ENCODE assay signal across 8 cellular contexts in genomic region chr22:35894937-35895708, GRCh38.
DNase-seq lines count a peak whose midpoint lies in the region; ATAC-seq, FAIRE-seq and TF ChIP-seq lines count a peak whose summit lies in the region.

No MANE protein-coding gene starts in this region.

- H3K36me3 ChIP-seq in bronchial epithelial cell (ENCODE audit: control insufficient read depth, insufficient read depth, low read length), result no peaks in the 10 kb centered on the region

- intact Hi-C loops in left colon (cut with DNase I, micrococcal nuclease), result no loop called here

- ATAC-seq in left colon, result peak; percentile 86
- ATAC-seq in GM21367 (IDR thresholded peaks at IDR 0.05; ENCODE audit: unreplicated experiment), result no peak
- ATAC-seq in HG02678 (IDR thresholded peaks at IDR 0.05; ENCODE audit: unreplicated experiment), result no peak

- no peak for TF ChIP-seq CTCF in bronchial epithelial cell (IDR thresholded peaks at IDR 0.05; ENCODE audit: insufficient read depth, low read length, severe bottlenecking)

- DNase-seq in HuH-7 (ENCODE audit: low spot score) (peak; percentile 20), bronchial epithelial cell (ENCODE audit: low read depth) (peak; percentile 97), left colon (peak in 1 of 2 donors; percentile 39), stromal cell of bone marrow (ENCODE audit: low read depth) (peak; percentile 79), DMS79 treated with DMSO at 0.1 percent for 48 hours (lab: John Stamatoyannopoulos, UW) (no peak)
- no peak for DNase-seq in activated CD4-positive, alpha-beta T cell treated with anti-CD3 and anti-CD28 coated beads, Interleukin-2, amount 50 U/mL, for 1 hour

- H3K27me3 ChIP-seq in bronchial epithelial cell (ENCODE audit: control insufficient read depth, insufficient read depth, low read length), result no peaks in the 10 kb centered on the region

- FAIRE-seq in bronchial epithelial cell (lab: Jason Lieb, UNC), result no peak

- peak overlapping the region; percentile 22 for H3K4me3 ChIP-seq in bronchial epithelial cell (ENCODE audit: low read depth, low read length)

Comparison
In these comparisons a context has a peak if more than half of its experiments do, and no peak if none do; other contexts are left out.
1. DNase-seq: peak in HuH-7 (single experiment), bronchial epithelial cell (single experiment) and stromal cell of bone marrow (single experiment); none in DMS79 treated with DMSO at 0.1 percent for 48 hours (single experiment) and activated CD4-positive, alpha-beta T cell treated with anti-CD3 and anti-CD28 coated beads, Interleukin-2, amount 50 U/mL, for 1 hour (single experiment).